In the genomic region with DNA sequence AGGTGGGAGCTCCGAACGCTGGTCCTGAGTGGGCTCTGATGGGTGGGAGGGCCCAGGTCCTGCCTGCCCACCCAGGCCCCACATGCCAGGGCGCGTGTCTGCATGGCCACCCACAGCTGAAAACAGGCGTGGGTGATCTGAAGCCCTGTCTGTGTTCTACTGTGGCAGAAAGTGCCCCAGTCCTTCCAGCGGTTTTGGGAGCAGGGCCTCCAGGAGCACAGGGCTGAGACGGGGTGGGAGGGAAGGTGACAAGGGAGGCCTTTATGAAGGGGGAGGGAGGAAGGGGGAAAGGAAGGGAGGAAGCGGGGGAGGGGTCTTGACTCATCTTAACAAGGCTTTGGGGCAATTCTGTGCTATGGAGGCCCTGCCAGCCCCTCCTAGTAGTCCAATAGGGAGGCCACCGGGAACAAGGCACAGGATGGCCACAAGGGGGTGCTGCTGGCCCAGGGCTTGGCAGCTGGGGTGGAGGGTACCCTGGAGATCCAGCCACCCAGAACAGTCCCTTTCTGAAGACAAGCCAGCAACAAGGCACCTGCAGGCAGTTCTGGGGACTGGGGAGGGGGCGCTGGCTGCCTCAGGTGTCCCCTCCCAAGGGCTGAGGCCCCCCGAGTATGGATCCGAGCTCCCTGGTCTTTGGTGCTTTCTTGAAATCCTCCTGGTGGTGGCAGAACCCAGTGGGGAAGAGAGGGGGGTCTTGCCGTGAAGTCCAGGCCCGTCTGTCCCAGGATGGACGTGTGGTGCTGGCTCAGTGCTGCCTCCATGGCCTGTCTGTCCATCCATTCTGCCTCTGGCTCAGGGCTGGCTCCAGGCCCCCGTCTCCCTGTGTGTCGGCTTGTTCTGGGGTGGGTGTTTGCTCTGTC, we compare ENCODE assay signal across 8 cellular contexts. TPM values are rescaled to one million over a fixed set of nuclear protein-coding genes. Genes with fewer than 3 reads are reported as not detected.
DNase-seq lines count a peak whose midpoint lies in the region; ATAC-seq and TF ChIP-seq lines count a peak whose summit lies in the region.

No MANE protein-coding gene starts in this region.

- no peaks in the 10 kb centered on the region for H3K9me3 ChIP-seq in neutrophil
- H3K9me3 ChIP-seq in suprapubic skin: no peaks in the 10 kb centered on the region

- peak; percentile 93 for TF ChIP-seq RAD21 in Ishikawa (IDR thresholded peaks at IDR 0.05; ENCODE audit: low read depth)

- TF ChIP-seq POLR2A in suprapubic skin (IDR thresholded peaks at IDR 0.05): no peak

- H3K36me3 ChIP-seq in neutrophil: no peaks in the 10 kb centered on the region
- peaks cover 29% of the 10 kb centered on the region for H3K36me3 ChIP-seq in suprapubic skin

- no peak overlapping the region for H3K4me3 ChIP-seq in fibroblast of the aortic adventitia (ENCODE audit: low read depth, low read length)
- H3K4me3 ChIP-seq in neutrophil (ENCODE audit: low read depth in 1 of 2, low read length in 1 of 2): no peak overlapping the region
- H3K4me3 ChIP-seq in suprapubic skin: no peak overlapping the region

- no peak overlapping the region for H3K27ac ChIP-seq in neutrophil
- no peak overlapping the region for H3K27ac ChIP-seq in suprapubic skin

- TF ChIP-seq CTCF in fibroblast of the aortic adventitia (IDR thresholded peaks at IDR 0.05; ENCODE audit: insufficient read depth, low read length) (peak; percentile 92), neutrophil (IDR thresholded peaks at IDR 0.05) (peak; percentile 89), suprapubic skin (IDR thresholded peaks at IDR 0.05) (peak; percentile 61 to 86)

- ATAC-seq in HG02852 (IDR thresholded peaks at IDR 0.05; ENCODE audit: unreplicated experiment): no peak

- H3K27me3 ChIP-seq in neutrophil (peaks cover 15% of the 10 kb centered on the region), suprapubic skin (no peaks in the 10 kb centered on the region)

- H3K4me1 ChIP-seq in neutrophil (ENCODE audit: control insufficient read depth in 1 of 2, insufficient read depth in 1 of 2, low read depth in 1 of 2, low read length in 1 of 2) (peaks cover 22 to 28% of the 10 kb centered on the region in 2 experiments), suprapubic skin (peaks cover 7% of the 10 kb centered on the region)

- 69% methylated on average over 12 of the region's 17 CpGs for WGBS in suprapubic skin

- DNase-seq in D341Med (ENCODE audit: low spot score) (peak; percentile 89), RPMI8226 (peak; percentile 78), fibroblast of the aortic adventitia (ENCODE audit: low read depth) (peak; percentile 67), suprapubic skin (ENCODE audit: low spot score in 2 of 2) (peak in 1 of 2 donors; percentile 86)
- peak; percentile 56 to 60 for DNase-seq in activated T-helper 1 cell treated with anti-CD3 and anti-CD28 coated beads, Interleukin-2, amount 50 U/mL, for 16 hours (ENCODE audit: low read depth in 1 of 2, low spot score in 1 of 2)

- TF ChIP-seq EP300 in Ishikawa (IDR thresholded peaks at IDR 0.05; ENCODE audit: borderline replicate concordance): no peak
- TF ChIP-seq EP300 in suprapubic skin (IDR thresholded peaks at IDR 0.05): no peak

TF ChIP-seq in Ishikawa, 13 proteins besides CTCF, POLR2A, EP300 and RAD21:
- TF ChIP-seq ZBTB7A (IDR thresholded peaks at IDR 0.05; ENCODE audit: low read depth) (no peak; the same call in 1 of the 2 replicates), NFIC (IDR thresholded peaks at IDR 0.05) (no peak), CREB1 (IDR thresholded peaks at IDR 0.05; ENCODE audit: low read depth) (no peak), EGR1 (IDR thresholded peaks at IDR 0.05) (no peak)

RNA-seq across cellular contexts. Expression of a gene that starts 6.3 kb away (rescaled TPM):
- total RNA-seq in fibroblast of the aortic adventitia (ENCODE audit: low replicate concordance): 22.1 and 35.9 TPM in 2 replicates
- total RNA-seq in suprapubic skin: 10 to 100 TPM; 12.7 to 24.7 (median 17.9) TPM

RNA-seq across cellular contexts. Expression of a gene that starts 19.7 kb away (rescaled TPM):
- total RNA-seq in fibroblast of the aortic adventitia (ENCODE audit: low replicate concordance) (17.1 and 50.7 TPM in 2 replicates), suprapubic skin (1 to 10 TPM; 2.6 to 8.9 (median 5.4) TPM)

RNA-seq across cellular contexts. Expression of a gene that starts 52.5 kb away (rescaled TPM):
- 3.1 and 3.4 TPM in 2 replicates for total RNA-seq in fibroblast of the aortic adventitia (ENCODE audit: low replicate concordance)
- total RNA-seq in suprapubic skin: 1 to 10 TPM; 1.5 to 4.1 (median 2.5) TPM
